Comparison of ENCODE assay signal across 8 cellular contexts in the genomic region with DNA sequence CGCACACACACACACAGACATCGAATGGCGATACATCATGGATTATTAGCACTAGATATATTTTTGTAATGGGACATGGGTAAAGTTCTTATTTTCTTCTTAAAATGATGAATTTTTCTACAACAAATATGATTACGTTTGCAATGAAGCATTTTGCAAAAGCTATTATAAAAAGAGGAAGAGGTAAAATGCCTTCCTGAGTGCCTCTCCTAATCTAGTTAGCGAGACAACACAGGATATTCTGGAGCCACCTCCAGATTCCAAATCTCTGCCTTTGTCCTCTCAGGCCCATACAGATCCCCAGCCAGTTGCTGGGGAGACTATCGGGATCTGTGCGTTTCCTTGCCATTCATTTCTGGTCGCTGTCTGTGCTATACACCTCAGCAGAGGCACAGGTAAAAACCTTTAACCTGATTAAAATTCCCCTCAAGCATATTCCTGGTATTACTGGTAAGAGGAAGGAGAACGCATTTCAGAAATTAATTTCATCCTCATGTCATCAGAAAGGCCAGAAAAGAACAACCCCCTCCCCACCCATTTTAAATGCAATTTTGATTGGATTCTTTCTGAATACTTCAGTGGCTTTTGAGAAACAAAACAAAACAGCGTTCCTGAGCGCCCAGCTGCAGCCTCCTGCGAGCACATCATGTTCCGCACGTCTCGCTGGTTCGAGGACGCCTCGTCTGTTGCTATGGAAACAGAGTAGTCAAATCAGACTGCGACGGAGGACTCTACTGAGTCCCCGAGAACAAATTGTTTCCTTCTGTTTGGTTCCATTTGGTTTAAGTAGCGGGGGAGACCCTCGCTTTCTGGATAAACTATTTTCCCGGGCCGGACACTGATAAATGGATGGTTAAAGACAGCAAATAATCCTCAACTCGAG.
A peak's percentile ranks its signal among the peaks of the same experiment; 100 is the strongest.
DNase-seq lines count a peak whose midpoint lies in the region; ATAC-seq and TF ChIP-seq lines count a peak whose summit lies in the region.

No MANE protein-coding gene starts in this region.

- no peaks in the 10 kb centered on the region for H3K36me3 ChIP-seq in A673 (ENCODE audit: insufficient read depth, low read length, poor library complexity, severe bottlenecking)

- DNase-seq in A673 (ENCODE audit: low spot score) (peak; percentile 33), head of caudate nucleus (peak; percentile 50 to 92 (median 78)), nucleus accumbens (lab: John Stamatoyannopoulos, UW) (peak in 51 of 56 donors; percentile 13 to 87 (median 54)), GOT3 (lab: John Stamatoyannopoulos, UW) (no peak)
- peak; percentile 65 for DNase-seq in activated T-helper 1 cell treated with anti-CD3 and anti-CD28 coated beads, Interleukin-12 subunit alpha, Interleukin-12 subunit beta, Interleukin-2, Interleukin-4 antibody, amounts not matched to agents 30 ng/mL and 10 ng/mL and 1 ng/mL, durations not matched to agents 14 hours and 24 hours and 36 hours (ENCODE audit: low spot score)
- no peak for DNase-seq in effector CD4-positive, alpha-beta T cell

- H3K4me3 ChIP-seq in A673 (ENCODE audit: low read depth, low read length, poor library complexity, severe bottlenecking) = no peak overlapping the region

- H3K27me3 Mint-ChIP-seq in activated T-helper 1 cell treated with anti-CD3 and anti-CD28 coated beads, Interleukin-12 subunit alpha, Interleukin-12 subunit beta, Interleukin-2, Interleukin-4 antibody, amounts not matched to agents 30 ng/mL and 10 ng/mL and 1 ng/mL, durations not matched to agents 14 hours and 24 hours and 36 hours (ENCODE audit: insufficient read depth) = peaks cover 5% of the 10 kb centered on the region

- H3K4me1 ChIP-seq in A673 (ENCODE audit: insufficient read depth, low read length, poor library complexity, severe bottlenecking) = no peaks in the 10 kb centered on the region

- peaks cover 45% of the 10 kb centered on the region for H3K4me1 Mint-ChIP-seq in activated T-helper 1 cell treated with anti-CD3 and anti-CD28 coated beads, Interleukin-12 subunit alpha, Interleukin-12 subunit beta, Interleukin-2, Interleukin-4 antibody, amounts not matched to agents 30 ng/mL and 10 ng/mL and 1 ng/mL, durations not matched to agents 14 hours and 24 hours and 36 hours (ENCODE audit: low read depth)

- intact Hi-C loops in A673 (cut with micrococcal nuclease; ENCODE audit: unreplicated experiment) (no loop called here), head of caudate nucleus (cut with DNase I) (no loop called here)
- intact Hi-C loops in activated T-helper 1 cell treated with anti-CD3 and anti-CD28 coated beads, Interleukin-12 subunit alpha, Interleukin-12 subunit beta, Interleukin-2, Interleukin-4 antibody, amounts not matched to agents 30 ng/mL and 10 ng/mL and 1 ng/mL, durations not matched to agents 14 hours and 24 hours and 36 hours (cut with micrococcal nuclease) = loop anchor here (1.0 to 2.0 kb wide), 2 partner anchors 22 to 44 kb away; no protein-coding TSS in a partner anchor

- no peaks in the 10 kb centered on the region for H3K9me3 ChIP-seq in A673 (ENCODE audit: low read depth, low read length, poor library complexity, severe bottlenecking)

- POLR2A ChIA-PET in A673 (lab: Charles Lee; ENCODE audit: low non-redundant PET) = no interaction called here

- TF ChIP-seq CTCF in A673 (conservative IDR thresholded peaks at IDR 0.05; ENCODE audit: low read depth, low read length) = no peak

- no peak overlapping the region for H3K27ac ChIP-seq in A673 (ENCODE audit: low read depth, low read length, poor library complexity, severe bottlenecking)

- no peaks in the 10 kb centered on the region for H3K9me3 Mint-ChIP-seq in activated T-helper 1 cell treated with anti-CD3 and anti-CD28 coated beads, Interleukin-12 subunit alpha, Interleukin-12 subunit beta, Interleukin-2, Interleukin-4 antibody, amounts not matched to agents 30 ng/mL and 10 ng/mL and 1 ng/mL, durations not matched to agents 14 hours and 24 hours and 36 hours

- H3K27ac Mint-ChIP-seq in activated T-helper 1 cell treated with anti-CD3 and anti-CD28 coated beads, Interleukin-12 subunit alpha, Interleukin-12 subunit beta, Interleukin-2, Interleukin-4 antibody, amounts not matched to agents 30 ng/mL and 10 ng/mL and 1 ng/mL, durations not matched to agents 14 hours and 24 hours and 36 hours = peak overlapping the region; percentile 70

- no peaks in the 10 kb centered on the region for H3K36me3 Mint-ChIP-seq in activated T-helper 1 cell treated with anti-CD3 and anti-CD28 coated beads, Interleukin-12 subunit alpha, Interleukin-12 subunit beta, Interleukin-2, Interleukin-4 antibody, amounts not matched to agents 30 ng/mL and 10 ng/mL and 1 ng/mL, durations not matched to agents 14 hours and 24 hours and 36 hours (ENCODE audit: low read depth)

- CTCF ChIA-PET in A673 (lab: Charles Lee) = interaction anchor here (0.7 kb wide), 1 partner anchor 350 kb away, joined by 3 read pairs; a partner anchor contains a TSS

- BruUV-seq in A673 (replicated peaks; lab: Mats Ljungman, UMichigan) = no TSS peak

- peaks cover 16% of the 10 kb centered on the region for H3K27me3 ChIP-seq in A673 (replicated peaks; ENCODE audit: insufficient read depth, low read depth, low read length, poor library complexity)

- ATAC-seq in GM18907 (IDR thresholded peaks at IDR 0.05; ENCODE audit: unreplicated experiment) (peak; percentile 96), HG03342 (IDR thresholded peaks at IDR 0.05; ENCODE audit: unreplicated experiment) (peak; percentile 98)

- peak overlapping the region; percentile 78 for H3K4me3 Mint-ChIP-seq in activated T-helper 1 cell treated with anti-CD3 and anti-CD28 coated beads, Interleukin-12 subunit alpha, Interleukin-12 subunit beta, Interleukin-2, Interleukin-4 antibody, amounts not matched to agents 30 ng/mL and 10 ng/mL and 1 ng/mL, durations not matched to agents 14 hours and 24 hours and 36 hours

Comparison
In these comparisons a context has a peak if more than half of its experiments do, and no peak if none do; other contexts are left out.
1. DNase-seq: peak in A673 (single experiment), activated T-helper 1 cell treated with anti-CD3 and anti-CD28 coated beads, Interleukin-12 subunit alpha, Interleukin-12 subunit beta, Interleukin-2, Interleukin-4 antibody, amounts not matched to agents 30 ng/mL and 10 ng/mL and 1 ng/mL, durations not matched to agents 14 hours and 24 hours and 36 hours (single experiment), head of caudate nucleus (42 of 42) and nucleus accumbens (51 of 56); none in effector CD4-positive, alpha-beta T cell (single experiment) and GOT3 (single experiment).